ENCODE assay signal across 9 cellular contexts in genomic region chr12:57094194-57095160, GRCh38. TPM values are rescaled to one million over a fixed set of nuclear protein-coding genes. Genes with fewer than 3 reads are reported as not detected.
DNase-seq lines count a peak whose midpoint lies in the region; ATAC-seq and TF ChIP-seq lines count a peak whose summit lies in the region.
"Had no signal": no experiment of that assay in that cellular context is flagged by ENCODE, and none has a peak within 500 bp of the region (broad histone marks: within the 10 kb centered on the region; RNA-seq: fewer than 3 reads in every experiment).

No MANE protein-coding gene starts in this region.

- TF ChIP-seq CTCF in chondrocyte (IDR thresholded peaks at IDR 0.05) = no peak

- H3K4me3 ChIP-seq in muscle layer of colon (ENCODE audit: low read depth in 1 of 2, low read length in 2 of 2) = no peak overlapping the region

- H3K4me1 Mint-ChIP-seq in chondrocyte (ENCODE audit: low read depth) = peaks cover 51% of the 10 kb centered on the region

- no peak for ATAC-seq in GM21528 (IDR thresholded peaks at IDR 0.05; ENCODE audit: low FRiP score, unreplicated experiment)

- H3K4me1 ChIP-seq in muscle layer of colon (ENCODE audit: insufficient read depth, low read length) = peaks cover 47% of the 10 kb centered on the region

- peak overlapping the region; percentile 93 for H3K27ac Mint-ChIP-seq in chondrocyte (ENCODE audit: unreplicated experiment)

- no peaks in the 10 kb centered on the region for H3K9me3 Mint-ChIP-seq in chondrocyte (ENCODE audit: low read depth)

- no peak overlapping the region for H3K4me3 Mint-ChIP-seq in chondrocyte (ENCODE audit: unreplicated experiment)

- H3K9ac ChIP-seq in muscle layer of colon (ENCODE audit: low read length) = peak overlapping the region; percentile 21

- DNase-seq in stimulated activated CD4-positive, alpha-beta T cell treated with anti-CD3 and anti-CD28 coated beads, Interleukin-15, amount 100 ng/mL, for 24 hours = peak; percentile 28
- DNase-seq in stimulated activated CD4-positive, alpha-beta T cell treated with anti-CD3 and anti-CD28 coated beads, Interleukin-2, amount 100 ng/mL, for 48 hours = no peak
- no peak for DNase-seq in chondrocyte (ENCODE audit: low spot score)
- no peak for DNase-seq in NOMO-1 treated with DMSO at 0.1 percent for 48 hours (lab: John Stamatoyannopoulos, UW; ENCODE audit: unreplicated experiment)
- DNase-seq in DMS153 treated with DMSO at 0.1 percent for 48 hours (lab: John Stamatoyannopoulos, UW; ENCODE audit: unreplicated experiment) = no peak
- DNase-seq in NCI-H446 (lab: John Stamatoyannopoulos, UW) = no peak

- H3K36me3 Mint-ChIP-seq in chondrocyte (ENCODE audit: low read depth) = peaks cover 17% of the 10 kb centered on the region

- no peaks in the 10 kb centered on the region for H3K9me3 ChIP-seq in muscle layer of colon (ENCODE audit: low read length)

- H3K27me3 ChIP-seq in muscle layer of colon (ENCODE audit: control insufficient read depth in 1 of 2, insufficient read depth in 2 of 2, low read length in 2 of 2) = no peaks in the 10 kb centered on the region

- peaks cover 81% of the 10 kb centered on the region for H3K36me3 ChIP-seq in muscle layer of colon (ENCODE audit: insufficient read depth, low read length)

- no peaks in the 10 kb centered on the region for H3K27me3 Mint-ChIP-seq in chondrocyte (ENCODE audit: low read depth)

- peak overlapping the region; percentile 40 for H3K27ac ChIP-seq in muscle layer of colon (ENCODE audit: low read depth, low read length)

RNA-seq across cellular contexts. Expression of gene NAB2, which starts 5.6 kb away (rescaled TPM):
- 30.7 to 32.5 TPM (median 31.1 TPM) in 3 replicates for total RNA-seq in chondrocyte

RNA-seq across cellular contexts. Expression of gene NEMP1, which starts 15.9 kb away (rescaled TPM):
- 11.7 to 14.7 TPM (median 12.9 TPM) in 3 replicates for total RNA-seq in chondrocyte

RNA-seq across cellular contexts. Expression of gene STAT6, which starts 16.7 kb away (rescaled TPM):
- total RNA-seq in chondrocyte = 89.4 to 101 TPM (median 94.2 TPM) in 3 replicates

RNA-seq across cellular contexts. Expression of gene LRP1, which starts 33.8 kb away (rescaled TPM):
- 448 to 583 TPM (median 463 TPM) in 3 replicates for total RNA-seq in chondrocyte

RNA-seq across cellular contexts. Expression of gene MYO1A, which starts 44.5 kb away (rescaled TPM):
- 0.48 TPM in 1 of 3 replicates, not detected in the others for total RNA-seq in chondrocyte
- total RNA-seq: myocyte had no signal
